8 cellular contexts compared by ENCODE assay signal in genomic region chr1:147928236-147929132, GRCh38. TPM values are rescaled to one million over a fixed set of nuclear protein-coding genes. Genes with fewer than 3 reads are reported as not detected.
A peak's percentile ranks its signal among the peaks of the same experiment; 100 is the strongest.
DNase-seq lines count a peak whose midpoint lies in the region; ATAC-seq and TF ChIP-seq lines count a peak whose summit lies in the region.
"Not testable (repeated sequence)": the region's sequence is repeated elsewhere in the genome, so short reads cannot be mapped to it uniquely, and the experiment has no call there.

TSS of gene GPR89B (plus strand) at chr1:147928420. CDS start at chr1:147928537, 117 bp downstream.

- ATAC-seq in DND-41 (ENCODE audit: insufficient read depth, low read depth) (peak; percentile 99), GM21825 (IDR thresholded peaks at IDR 0.05; ENCODE audit: unreplicated experiment) (peak; percentile 97), naive B cell (ENCODE audit: low read depth in 2 of 2) (peak; percentile 98)
- peak; percentile 98 for ATAC-seq in stimulated activated effector memory CD8-positive, alpha-beta T cell treated with anti-CD3 and anti-CD28 coated beads, Interleukin-12 subunit alpha, Interleukin-12 subunit beta, amount 100 ng/mL, for 72 hours

- peak; percentile 92 for DNase-seq in DND-41
- DNase-seq in Karpas-422, result peak; percentile 97
- DNase-seq in RPMI7951 (ENCODE audit: low read depth), result peak; percentile 82
- peak; percentile 90 for DNase-seq in activated T-helper 1 cell treated with Interleukin-2 at 50 U/mL for 16 hours (ENCODE audit: low read depth)
- DNase-seq in fibroblast of lung (ENCODE audit: low read depth in 2 of 2), result peak; percentile 78 to 84
- DNase-seq in naive B cell, result peak; percentile 89
- peak; percentile 73 to 89 for DNase-seq in stimulated activated effector memory CD8-positive, alpha-beta T cell treated with anti-CD3 and anti-CD28 coated beads, Interleukin-12 subunit alpha, Interleukin-12 subunit beta, amount 100 ng/mL, for 72 hours (ENCODE audit: low spot score in 2 of 2)

- H3K27me3 ChIP-seq in DND-41 (ENCODE audit: insufficient read depth, low read length, poor library complexity); Karpas-422 (ENCODE audit: low read length); fibroblast of lung (ENCODE audit: control insufficient read depth, insufficient read depth, low read length): not testable (repeated sequence)

- H3K36me3 Mint-ChIP-seq in naive B cell; stimulated activated effector memory CD8-positive, alpha-beta T cell treated with anti-CD3 and anti-CD28 coated beads, Interleukin-12 subunit alpha, Interleukin-12 subunit beta, amount 100 ng/mL, for 72 hours: not testable (repeated sequence)

- peak within 1 kb of the TSS; percentile 72 for H3K9ac ChIP-seq in DND-41 (ENCODE audit: low read depth, low read length)
- peak within 1 kb of the TSS; percentile 88 for H3K9ac ChIP-seq in Karpas-422 (ENCODE audit: low read length)
- H3K9ac ChIP-seq in fibroblast of lung (ENCODE audit: insufficient read depth, low read length), result peak within 1 kb of the TSS; percentile 69

- not testable (repeated sequence) for H3K36me3 ChIP-seq in DND-41 (ENCODE audit: insufficient read depth, low read length); Karpas-422 (ENCODE audit: insufficient read depth, low read length); fibroblast of lung (ENCODE audit: control insufficient read depth, insufficient read depth, low read length)

- H3K27me3 Mint-ChIP-seq in naive B cell, result not testable (repeated sequence)

- not testable (repeated sequence) for H3K9me3 ChIP-seq in DND-41 (ENCODE audit: insufficient read depth, low read length, severe bottlenecking); Karpas-422 (ENCODE audit: low read length); fibroblast of lung (ENCODE audit: control insufficient read depth, insufficient read depth, low read depth, low read length)

- TF ChIP-seq CTCF in DND-41 (IDR thresholded peaks at IDR 0.05; ENCODE audit: borderline replicate concordance, extremely low read depth, low read length, poor library complexity, severe bottlenecking); fibroblast of lung (conservative IDR thresholded peaks at IDR 0.05 in 1 of 2, IDR thresholded peaks at IDR 0.05 in 1 of 2; ENCODE audit: low read depth in 1 of 2, low read length in 2 of 2): not testable (repeated sequence)

- H2AFZ ChIP-seq in DND-41 (ENCODE audit: low read depth, low read length), result peak within 1 kb of the TSS; percentile 94
- H2AFZ ChIP-seq in Karpas-422 (ENCODE audit: low read length), result not testable (repeated sequence)
- H2AFZ ChIP-seq in fibroblast of lung (ENCODE audit: low read length), result peak within 1 kb of the TSS; percentile 91

- H3K4me3 Mint-ChIP-seq in naive B cell, result peak within 1 kb of the TSS; percentile 75 to 93 (median 85)
- peak within 1 kb of the TSS; percentile 72 for H3K4me3 Mint-ChIP-seq in stimulated activated effector memory CD8-positive, alpha-beta T cell treated with anti-CD3 and anti-CD28 coated beads, Interleukin-12 subunit alpha, Interleukin-12 subunit beta, amount 100 ng/mL, for 72 hours

- peak within 1 kb of the TSS; percentile 49 to 96; a peak in 3 of 4 replicates for H3K4me3 ChIP-seq in DND-41 (ENCODE audit: low read depth in 1 of 2, low read length in 2 of 2)
- H3K4me3 ChIP-seq in Karpas-422 (ENCODE audit: low read length), result peak within 1 kb of the TSS; percentile 84
- H3K4me3 ChIP-seq in fibroblast of lung (replicated peaks in 1 of 4; ENCODE audit: control extremely low read depth in 1 of 4, insufficient read depth in 1 of 4, low read depth in 3 of 4, low read length in 4 of 4), result peak within 1 kb of the TSS; percentile 70 to 77 (median 72)

- H3K79me2 ChIP-seq in DND-41 (ENCODE audit: insufficient read depth, low read length) (peaks cover 16% of the 10 kb centered on the region), Karpas-422 (ENCODE audit: low read length) (peaks cover 39% of the 10 kb centered on the region)
- not testable (repeated sequence) for H3K79me2 ChIP-seq in fibroblast of lung (ENCODE audit: control insufficient read depth, insufficient read depth, low read length)

- H3K27ac Mint-ChIP-seq in naive B cell, result peak within 1 kb of the TSS in 5 of 6 donors; percentile 59 to 86 (median 78)
- not testable (repeated sequence) for H3K27ac Mint-ChIP-seq in stimulated activated effector memory CD8-positive, alpha-beta T cell treated with anti-CD3 and anti-CD28 coated beads, Interleukin-12 subunit alpha, Interleukin-12 subunit beta, amount 100 ng/mL, for 72 hours

- not testable (repeated sequence) for H4K20me1 ChIP-seq in DND-41 (ENCODE audit: insufficient read depth, low read length); Karpas-422 (ENCODE audit: insufficient read depth, low read depth, low read length); fibroblast of lung (ENCODE audit: control insufficient read depth, extremely low read depth, insufficient read depth, low read length)

- not testable (repeated sequence) for H3K9me3 Mint-ChIP-seq in naive B cell; stimulated activated effector memory CD8-positive, alpha-beta T cell treated with anti-CD3 and anti-CD28 coated beads, Interleukin-12 subunit alpha, Interleukin-12 subunit beta, amount 100 ng/mL, for 72 hours

- peak within 1 kb of the TSS; percentile 82 for H3K4me2 ChIP-seq in DND-41 (ENCODE audit: insufficient read depth, low read length)
- H3K4me2 ChIP-seq in Karpas-422 (ENCODE audit: low read depth, low read length, poor library complexity, severe bottlenecking), result peak within 1 kb of the TSS; percentile 78
- peak within 1 kb of the TSS; percentile 25 for H3K4me2 ChIP-seq in fibroblast of lung (ENCODE audit: extremely low read depth, insufficient read depth, low read length)

- H3K9me2 ChIP-seq in Karpas-422 (replicated peaks; ENCODE audit: insufficient read depth, low read length), result not testable (repeated sequence)

- H3K4me1 Mint-ChIP-seq in naive B cell, result peaks cover 12 to 13% (median 13%) of the 10 kb centered on the region in 3 donors
- peaks cover 24% of the 10 kb centered on the region for H3K4me1 Mint-ChIP-seq in stimulated activated effector memory CD8-positive, alpha-beta T cell treated with anti-CD3 and anti-CD28 coated beads, Interleukin-12 subunit alpha, Interleukin-12 subunit beta, amount 100 ng/mL, for 72 hours

- H3K27ac ChIP-seq in DND-41 (ENCODE audit: low read length), result peak within 1 kb of the TSS; percentile 81
- H3K27ac ChIP-seq in Karpas-422 (ENCODE audit: low read length), result not testable (repeated sequence)
- peak within 1 kb of the TSS; percentile 47 for H3K27ac ChIP-seq in fibroblast of lung (ENCODE audit: insufficient read depth, low read length)

- H3K4me1 ChIP-seq in DND-41 (ENCODE audit: insufficient read depth, low read length), result peaks cover 15% of the 10 kb centered on the region; the same call in 1 of the 2 replicates
- peaks cover 12% of the 10 kb centered on the region for H3K4me1 ChIP-seq in Karpas-422 (ENCODE audit: low read length)
- H3K4me1 ChIP-seq in fibroblast of lung (ENCODE audit: control insufficient read depth, extremely low read depth, insufficient read depth, low read length), result not testable (repeated sequence)

RNA-seq across cellular contexts. Expression of gene GPR89B, which starts in this region (rescaled TPM):
- 24.2 and 39.3 TPM in 2 replicates for total RNA-seq in Karpas-422 (2014; rRNA removed; shearing (Covaris generic); ENCODE audit: low replicate concordance)
- 9.9 and 14.9 TPM in 2 replicates for total RNA-seq in RPMI7951 (2014; rRNA removed; shearing (Covaris generic))
- total RNA-seq in fibroblast of lung, result 19.0 and 21.8 TPM in 2 replicates
- polyA plus RNA-seq in fibroblast of lung (19.2 and 21.7 TPM in 2 replicates), naive B cell (ENCODE audit: low read depth in 6 of 6) (10 to 100 TPM; 10.5 to 19.0 (median 12.8) TPM)
- polyA plus RNA-seq in fibroblast of lung (2012), result 8.7 and 10.7 TPM in 2 replicates
- 13.7 and 19.8 TPM in 2 replicates for polyA minus RNA-seq in fibroblast of lung (ENCODE audit: low replicate concordance)

Comparison
In these comparisons a context has a peak if more than half of its experiments do, and no peak if none do; other contexts are left out.
1. H3K4me2 ChIP-seq: peak in every context shown above with its lines; median percentile 82 in DND-41; 78 in Karpas-422; 25 in fibroblast of lung.